Comparison of ENCODE assay signal across 1 cellular context in genomic region chr11:61699737-61700160, GRCh38.
TF ChIP-seq lines count a peak whose summit lies in the region.

No MANE protein-coding gene starts in this region.

TF ChIP-seq in WTC11, 78 proteins besides CTCF, POLR2A, EP300 and RAD21 (continued from another document):
- TF ChIP-seq E2F4 (CRISPR knock-in tag; IDR thresholded peaks at IDR 0.05; ENCODE audit: borderline replicate concordance, low read depth), result no peak
TF ChIP-seq in WTC11: peak in this region for 0.
